ENCODE assay signal across 12 cellular contexts in genomic region chr19:20611866-20612265, GRCh38.
"Had no signal": no experiment of that assay in that cellular context is flagged by ENCODE, and none has a peak within 500 bp of the region (broad histone marks: within the 10 kb centered on the region; RNA-seq: fewer than 3 reads in every experiment).

No MANE protein-coding gene starts in this region.

- H3K36me3 ChIP-seq: tibial nerve had no signal

- DNase-seq: activated CD4-positive, alpha-beta T cell treated with anti-CD3 and anti-CD28 coated beads for 48 hours; activated naive CD4-positive, alpha-beta T cell treated with Interleukin-2 at 50 U/mL for 16 hours; dermis blood vessel endothelial cell; glutamatergic neuron; immature natural killer cell; left cardiac atrium; nephron progenitor cell; SK-N-SH; stimulated activated CD4-positive, alpha-beta T cell treated with anti-CD3 and anti-CD28 coated beads, Interleukin-4, amount 100 ng/mL, for 4 hours; stimulated activated naive CD8-positive, alpha-beta T cell treated with anti-CD3 and anti-CD28 coated beads, Interleukin-15, amount 100 ng/mL, for 72 hours had no signal

- H3K27ac ChIP-seq: tibial nerve had no signal

- H3K4me1 ChIP-seq: tibial nerve had no signal

- ATAC-seq: left cardiac atrium; stimulated activated naive CD8-positive, alpha-beta T cell treated with anti-CD3 and anti-CD28 coated beads, Interleukin-15, amount 100 ng/mL, for 72 hours; WTC11 had no signal

- H3K9ac ChIP-seq: SK-N-SH had no signal

- H3K4me3 ChIP-seq: tibial nerve had no signal

- H3K27me3 ChIP-seq: tibial nerve had no signal

- H3K9me3 ChIP-seq: SK-N-SH had no signal
